Comparison of ENCODE assay signal across 25 cellular contexts in genomic region chr15:68158046-68158628, GRCh38. TPM values are rescaled to one million over a fixed set of nuclear protein-coding genes. Genes with fewer than 3 reads are reported as not detected.
DNase-seq lines count a peak whose midpoint lies in the region; ATAC-seq, FAIRE-seq and TF ChIP-seq lines count a peak whose summit lies in the region.
"Had no signal": no experiment of that assay in that cellular context is flagged by ENCODE, and none has a peak within 500 bp of the region (broad histone marks: within the 10 kb centered on the region; RNA-seq: fewer than 3 reads in every experiment).

No MANE protein-coding gene starts in this region.

- CTCF ChIA-PET in HepG2 (lab: Yijun Ruan, JAX; ENCODE audit: low intra/inter-chr PET ratio, low total read pairs) = no interaction called here
- CTCF ChIA-PET in activated naive CD4-positive, alpha-beta T cell treated with anti-CD3 and anti-CD28 coated beads, Interleukin-2, amount 10 ng/mL, durations not matched to agents 7 days and 5 days (lab: Charles Lee) = no interaction called here

- H3K4me1 ChIP-seq in HepG2 (ENCODE audit: insufficient read depth, low read length) (peaks cover 8% of the 10 kb centered on the region), right lobe of liver (peaks cover 0 to 5% (median 0%) of the 10 kb centered on the region in 4 donors), esophagus muscularis mucosa (peaks cover 17 to 55% (median 50%) of the 10 kb centered on the region in 4 donors), transverse colon (peaks cover 0 to 3% (median 0%) of the 10 kb centered on the region in 4 donors), neural progenitor cell (no peaks in the 10 kb centered on the region)

- in situ Hi-C loops in HepG2 (cut with HindIII; ENCODE audit: extremely low pct_ligation_motif_present, low pct_unique_long_range_greater_than_20kb) = loop anchor here (5.0 kb wide), 1 partner anchor 301 kb away; no protein-coding TSS in a partner anchor
- in situ Hi-C loops in transverse colon (cut with MboI; ENCODE audit: low pct_ligation_motif_present in 1 of 4, low pct_unique_long_range_greater_than_20kb in 1 of 4, low sequenced_read_pairs in 3 of 4) = loop anchor here in 3 of 4 donors (10.0 to 25.0 kb wide), 3 partner anchors 96 to 296 kb away; partner anchors contain the start of gene PIAS1 (in 1 of the 3)

- TF ChIP-seq POLR2A in HepG2 (IDR thresholded peaks at IDR 0.05; ENCODE audit: insufficient read depth in 1 of 2, low read depth in 2 of 2, low read length in 2 of 2) (no peak), right lobe of liver (IDR thresholded peaks at IDR 0.05) (no peak), esophagus muscularis mucosa (IDR thresholded peaks at IDR 0.05; ENCODE audit: low read depth) (no peak), transverse colon (IDR thresholded peaks at IDR 0.05) (no peak)

- DNase-seq in HepG2 (ENCODE audit: low spot score) (peak; percentile 17), right lobe of liver (no peak), esophagus muscularis mucosa (ENCODE audit: extremely low spot score) (no peak), myocyte (ENCODE audit: low read depth) (peak; percentile 10), transverse colon (no peak), neural progenitor cell (ENCODE audit: low spot score) (no peak)
- no peak for DNase-seq in activated naive CD4-positive, alpha-beta T cell treated with anti-CD3 and anti-CD28 coated beads, Interleukin-2, amount 50 U/mL, for 16 hours
- no peak for DNase-seq in activated naive CD4-positive, alpha-beta T cell treated with anti-CD3 and anti-CD28 coated beads, Interleukin-2, amount 10 ng/mL, durations not matched to agents 7 days and 5 days
- DNase-seq: activated CD8-positive, alpha-beta memory T cell treated with anti-CD3 and anti-CD28 coated beads, Interleukin-2, amount 10 ng/mL, durations not matched to agents 7 days and 5 days; activated naive CD4-positive, alpha-beta T cell; activated T-cell treated with anti-CD3 and anti-CD28 coated beads, Interleukin-2, amount 50 U/mL, for 48 hours; amniotic stem cell; CD4-positive, alpha-beta memory T cell; dorsolateral prefrontal cortex; NCI-H1092; NCI-H1694 treated with DMSO at 0.1 percent for 48 hours; NCI-H2171; NCI-H524; NK-92 treated with Interleukin-12 subunit alpha and Interleukin-12 subunit beta, amount 100 ng/mL, for 24 hours; Right ventricle myocardium superior; stimulated activated naive CD8-positive, alpha-beta T cell treated with anti-CD3 and anti-CD28 coated beads, Interleukin-15, Interleukin-2, amounts not matched to agents 100 U/mL and 50 U/mL, for 24 hours had no signal

- H3K79me2 ChIP-seq in HepG2 (ENCODE audit: insufficient read depth, low read length) (no peaks in the 10 kb centered on the region), neural progenitor cell (ENCODE audit: low read depth) (no peaks in the 10 kb centered on the region)

- peaks cover 5% of the 10 kb centered on the region for H3K9me3 Mint-ChIP-seq in neural progenitor cell
- no peaks in the 10 kb centered on the region for H3K9me3 Mint-ChIP-seq in activated naive CD4-positive, alpha-beta T cell treated with anti-CD3 and anti-CD28 coated beads, Interleukin-2, amount 10 ng/mL, durations not matched to agents 7 days and 5 days
- H3K9me3 Mint-ChIP-seq: CD4-positive, alpha-beta memory T cell; GM23338 had no signal

- 83% methylated on average over 3 of the region's 3 CpGs for WGBS in HepG2 (ENCODE audit: low lambda C conversion rate)
- WGBS in right lobe of liver (ENCODE audit: insufficient coverage, low coverage, low lambda C conversion rate, missing lambda C conversion rate) = 64% methylated on average over 3 of the region's 3 CpGs
- WGBS in esophagus muscularis mucosa = 42% methylated on average over 3 of the region's 3 CpGs
- 57 to 65% methylated on average over 3 of the region's 3 CpGs for whole genome bisulfite sequencing in transverse colon (ENCODE audit: low coverage in 1 of 2), 2 donors

- H3K36me3 ChIP-seq in HepG2 (replicated peaks in 1 of 2; ENCODE audit: control insufficient read depth in 1 of 2, insufficient read depth in 2 of 2, low read length in 2 of 2) (peaks cover 9 to 53% of the 10 kb centered on the region in 2 experiments), right lobe of liver (peaks cover 0 to 6% (median 0%) of the 10 kb centered on the region in 4 donors), esophagus muscularis mucosa (peaks cover 0 to 46% (median 22%) of the 10 kb centered on the region in 4 donors), transverse colon (peaks cover 0 to 27% (median 3%) of the 10 kb centered on the region in 4 donors), neural progenitor cell (peaks cover 22% of the 10 kb centered on the region)

- H3K4me2 ChIP-seq in HepG2 (ENCODE audit: low read depth, low read length) (no peak overlapping the region), neural progenitor cell (no peak overlapping the region)
- H3K4me2 ChIP-seq: GM23338 had no signal

- no TSS peak for BruUV-seq in HepG2 (replicated peaks; lab: Mats Ljungman, UMichigan)

- no peaks in the 10 kb centered on the region for H3K27me3 Mint-ChIP-seq in neural progenitor cell (ENCODE audit: insufficient read depth, low read depth)
- H3K27me3 Mint-ChIP-seq in activated naive CD4-positive, alpha-beta T cell treated with anti-CD3 and anti-CD28 coated beads, Interleukin-2, amount 10 ng/mL, durations not matched to agents 7 days and 5 days = no peaks in the 10 kb centered on the region
- H3K27me3 Mint-ChIP-seq: activated CD8-positive, alpha-beta memory T cell treated with anti-CD3 and anti-CD28 coated beads, Interleukin-2, amount 10 ng/mL, durations not matched to agents 7 days and 5 days; CD4-positive, alpha-beta memory T cell had no signal

- no peaks in the 10 kb centered on the region for H3K27me3 ChIP-seq in HepG2 (ENCODE audit: control insufficient read depth in 1 of 2, insufficient read depth in 2 of 2, low read length in 2 of 2)
- no peaks in the 10 kb centered on the region for H3K27me3 ChIP-seq in right lobe of liver
- no peaks in the 10 kb centered on the region for H3K27me3 ChIP-seq in esophagus muscularis mucosa
- no peaks in the 10 kb centered on the region for H3K27me3 ChIP-seq in transverse colon
- H3K27me3 ChIP-seq in neural progenitor cell = no peaks in the 10 kb centered on the region
- H3K27me3 ChIP-seq: dorsolateral prefrontal cortex, tibial nerve had no signal

- no peak for FAIRE-seq in HepG2 (lab: Jason Lieb, UNC)
- FAIRE-seq: A204.1 had no signal

- POLR2A ChIA-PET in HepG2 (lab: Yijun Ruan, JAX) = no interaction called here

- H3K9me3 ChIP-seq in HepG2 (ENCODE audit: low read length) (no peaks in the 10 kb centered on the region), right lobe of liver (no peaks in the 10 kb centered on the region), esophagus muscularis mucosa (no peaks in the 10 kb centered on the region), transverse colon (no peaks in the 10 kb centered on the region), neural progenitor cell (ENCODE audit: low read depth) (no peaks in the 10 kb centered on the region)
- H3K9me3 ChIP-seq: tibial nerve had no signal

- H3K4me3 ChIP-seq in HepG2 (replicated peaks in 1 of 3; ENCODE audit: insufficient read depth in 1 of 3, low read depth in 2 of 3, low read length in 3 of 3) = no peak overlapping the region
- no peak overlapping the region for H3K4me3 ChIP-seq in right lobe of liver
- H3K4me3 ChIP-seq in esophagus muscularis mucosa = no peak overlapping the region
- H3K4me3 ChIP-seq in transverse colon = no peak overlapping the region
- H3K4me3 ChIP-seq in neural progenitor cell = no peak overlapping the region
- H3K4me3 ChIP-seq: dorsolateral prefrontal cortex, GM23338, tibial nerve had no signal

- no peak overlapping the region for H3K27ac Mint-ChIP-seq in neural progenitor cell
- H3K27ac Mint-ChIP-seq in activated naive CD4-positive, alpha-beta T cell treated with anti-CD3 and anti-CD28 coated beads, Interleukin-2, amount 10 ng/mL, durations not matched to agents 7 days and 5 days = no peak overlapping the region
- H3K27ac Mint-ChIP-seq: activated CD8-positive, alpha-beta memory T cell treated with anti-CD3 and anti-CD28 coated beads, Interleukin-2, amount 10 ng/mL, durations not matched to agents 7 days and 5 days; CD4-positive, alpha-beta memory T cell; GM23338; WTC11 had no signal

- no peak overlapping the region for H3K4me3 Mint-ChIP-seq in neural progenitor cell
- H3K4me3 Mint-ChIP-seq in activated naive CD4-positive, alpha-beta T cell treated with anti-CD3 and anti-CD28 coated beads, Interleukin-2, amount 10 ng/mL, durations not matched to agents 7 days and 5 days = no peak overlapping the region
- H3K4me3 Mint-ChIP-seq: activated CD8-positive, alpha-beta memory T cell treated with anti-CD3 and anti-CD28 coated beads, Interleukin-2, amount 10 ng/mL, durations not matched to agents 7 days and 5 days; CD4-positive, alpha-beta memory T cell; GM23338; WTC11 had no signal

- peaks cover 31% of the 10 kb centered on the region for H3K36me3 Mint-ChIP-seq in neural progenitor cell
- H3K36me3 Mint-ChIP-seq in activated naive CD4-positive, alpha-beta T cell treated with anti-CD3 and anti-CD28 coated beads, Interleukin-2, amount 10 ng/mL, durations not matched to agents 7 days and 5 days = peaks cover 38% of the 10 kb centered on the region

- H3K9ac ChIP-seq in HepG2 (ENCODE audit: insufficient read depth, low read depth, low read length) (no peak overlapping the region), neural progenitor cell (no peak overlapping the region)

- intact Hi-C loops in HepG2 (cut with micrococcal nuclease; ENCODE audit: unreplicated experiment) (loop anchor here (10.0 kb wide), 1 partner anchor 103 kb away; the partner anchor contains the start of gene PIAS1), right lobe of liver (cut with DNase I) (loop anchor here in 1 of 2 donors (10.0 kb wide), 1 partner anchor 303 kb away; no protein-coding TSS in a partner anchor), esophagus muscularis mucosa (cut with DNase I) (loop anchor here (10.0 kb wide), 1 partner anchor 57 kb away; no protein-coding TSS in a partner anchor), transverse colon (cut with DNase I; ENCODE audit: low total_unique reads) (no loop called here)

- H3K27ac ChIP-seq in HepG2 (ENCODE audit: extremely low read length, insufficient read depth, low read length) (no peak overlapping the region), right lobe of liver (no peak overlapping the region), esophagus muscularis mucosa (replicated peaks in 1 of 4) (peak overlapping the region; percentile 67 to 80 (median 70)), transverse colon (peak overlapping the region in 3 of 4 donors; percentile 9 to 31 (median 19)), neural progenitor cell (no peak overlapping the region)

- ATAC-seq in HepG2 (no peak), right lobe of liver (no peak)
- ATAC-seq: activated CD8-positive, alpha-beta memory T cell treated with anti-CD3 and anti-CD28 coated beads, Interleukin-2, amount 10 ng/mL, durations not matched to agents 7 days and 5 days; GM23338; stimulated activated naive CD8-positive, alpha-beta T cell treated with anti-CD3 and anti-CD28 coated beads, Interleukin-15, Interleukin-2, amounts not matched to agents 100 U/mL and 50 U/mL, for 24 hours; WTC11 had no signal

- no peak for TF ChIP-seq RAD21 in HepG2 (CRISPR knock-in tag; IDR thresholded peaks at IDR 0.05)

- H3F3A ChIP-seq in neural progenitor cell (ENCODE audit: low read depth) = peaks cover 11% of the 10 kb centered on the region

- H4K20me1 ChIP-seq in HepG2 (ENCODE audit: insufficient read depth, low read length) = no peaks in the 10 kb centered on the region
- H4K20me1 ChIP-seq in neural progenitor cell (ENCODE audit: low read depth) = peaks cover 5% of the 10 kb centered on the region

- H3K4me1 Mint-ChIP-seq in neural progenitor cell = peaks cover 13% of the 10 kb centered on the region
- no peaks in the 10 kb centered on the region for H3K4me1 Mint-ChIP-seq in activated naive CD4-positive, alpha-beta T cell treated with anti-CD3 and anti-CD28 coated beads, Interleukin-2, amount 10 ng/mL, durations not matched to agents 7 days and 5 days
- H3K4me1 Mint-ChIP-seq: activated CD8-positive, alpha-beta memory T cell treated with anti-CD3 and anti-CD28 coated beads, Interleukin-2, amount 10 ng/mL, durations not matched to agents 7 days and 5 days; GM23338; WTC11 had no signal

- no peak for TF ChIP-seq CTCF in HepG2 (CRISPR knock-in tag; IDR thresholded peaks at IDR 0.05)
- no peak for TF ChIP-seq CTCF in right lobe of liver (IDR thresholded peaks at IDR 0.05)
- TF ChIP-seq CTCF in esophagus muscularis mucosa (IDR thresholded peaks at IDR 0.05) = no peak
- no peak for TF ChIP-seq CTCF in transverse colon (IDR thresholded peaks at IDR 0.05)
- TF ChIP-seq CTCF in neural progenitor cell (IDR thresholded peaks at IDR 0.05) = no peak

- H2AFZ ChIP-seq in HepG2 (ENCODE audit: low read length) (no peak overlapping the region), neural progenitor cell (replicated peaks) (no peak overlapping the region)
- H2AFZ ChIP-seq: GM23338 had no signal

- TF ChIP-seq EP300 in HepG2 (IDR thresholded peaks at IDR 0.05; ENCODE audit: low read depth in 2 of 2, low read length in 2 of 2) (no peak), HepG2 (CRISPR knock-in tag; IDR thresholded peaks at IDR 0.05; ENCODE audit: borderline replicate concordance) (no peak), esophagus muscularis mucosa (IDR thresholded peaks at IDR 0.05) (peak; percentile 15), transverse colon (IDR thresholded peaks at IDR 0.05; ENCODE audit: low read depth) (no peak)

RNA-seq across cellular contexts. Expression of gene CALML4, which starts 47.0 kb away (rescaled TPM):
- total RNA-seq in HepG2 (2016; rRNA removed; fragmentation: Illumina TruSeq; extraction: Trizol) (6.5 and 8.7 TPM in 2 replicates), right lobe of liver (1 to 10 TPM; 3.3 to 9.8 (median 6.1) TPM), esophagus muscularis mucosa (10 to 100 TPM; 14.2 to 45.8 (median 32.1) TPM), myocyte (0.26 and 2.5 TPM in 2 replicates), transverse colon (100 to 1,000 TPM in 1 of 4 donors, 10 to 100 TPM in 3; 56.3 to 153 (median 75.2) TPM), neural progenitor cell (ENCODE audit: low replicate concordance) (9.0 and 22.7 TPM in 2 replicates)
- total RNA-seq in HepG2 (2016; cell fraction: cytosol; rRNA removed; fragmentation: Illumina TruSeq; extraction: Trizol; ENCODE audit: low read depth) = 4.5 and 5.7 TPM in 2 replicates
- total RNA-seq in HepG2 (2016; cell fraction: insoluble cytoplasmic fraction; rRNA removed; fragmentation: Illumina TruSeq; extraction: Trizol) = 7.8 and 8.1 TPM in 2 replicates
- total RNA-seq in HepG2 (2016; cell fraction: membrane; rRNA removed; fragmentation: Illumina TruSeq; extraction: Trizol) = 6.1 and 7.2 TPM in 2 replicates
- total RNA-seq in HepG2 (2016; cell fraction: nucleus; rRNA removed; fragmentation: Illumina TruSeq; extraction: Trizol) = 5.2 and 8.4 TPM in 2 replicates
- 3.1 and 3.6 TPM in 2 replicates for polyA plus RNA-seq in HepG2 (2011; rRNA removed)
- polyA plus RNA-seq in HepG2 (2011; cell fraction: cytosol; rRNA removed) = 1.9 TPM in 2 replicates
- 5.0 and 6.7 TPM in 2 replicates for polyA plus RNA-seq in HepG2 (2011; cell fraction: nucleus; rRNA removed)
- polyA plus RNA-seq in HepG2 (2012) = 5.3 and 5.6 TPM in 2 replicates
- polyA plus RNA-seq in HepG2 (2016; cell fraction: cytosol; fragmentation: Illumina TruSeq; extraction: Trizol; ENCODE audit: low read depth) = 10.2 and 15.8 TPM in 2 replicates
- 13.4 and 15.5 TPM in 2 replicates for polyA plus RNA-seq in HepG2 (2016; cell fraction: insoluble cytoplasmic fraction; fragmentation: Illumina TruSeq; extraction: Trizol; ENCODE audit: low read depth)
- polyA plus RNA-seq in HepG2 (2016; cell fraction: membrane; fragmentation: Illumina TruSeq; extraction: Trizol; ENCODE audit: low read depth) = 10.9 and 14.1 TPM in 2 replicates
- 27.8 and 31.7 TPM in 2 replicates for polyA plus RNA-seq in HepG2 (2016; cell fraction: nucleus; fragmentation: Illumina TruSeq; extraction: Trizol; ENCODE audit: insufficient read depth, low read depth)
- 1.6 and 5.3 TPM in 2 replicates for polyA minus RNA-seq in HepG2 (2011; rRNA and poly(A)+ RNA removed; ENCODE audit: low replicate concordance)
- 0.20 and 0.62 TPM in 2 replicates for polyA minus RNA-seq in HepG2 (2011; cell fraction: cytosol; rRNA and poly(A)+ RNA removed)
- 4.9 and 5.2 TPM in 2 replicates for polyA minus RNA-seq in HepG2 (2011; cell fraction: nucleus; rRNA and poly(A)+ RNA removed)
- polyA plus RNA-seq in myocyte (2012) = 2.2 TPM

Comparison
In these comparisons a context has a peak if more than half of its experiments do, and no peak if none do; other contexts are left out.
1. DNase-seq: peak in HepG2 (single experiment) and myocyte (single experiment); none in right lobe of liver (0 of 3), esophagus muscularis mucosa (single experiment), transverse colon (single experiment), activated naive CD4-positive, alpha-beta T cell treated with anti-CD3 and anti-CD28 coated beads, Interleukin-2, amount 50 U/mL, for 16 hours (single experiment), neural progenitor cell (single experiment) and activated naive CD4-positive, alpha-beta T cell treated with anti-CD3 and anti-CD28 coated beads, Interleukin-2, amount 10 ng/mL, durations not matched to agents 7 days and 5 days (single experiment).
2. H3K27ac ChIP-seq: peak in esophagus muscularis mucosa (4 of 4) and transverse colon (3 of 4); none in HepG2 (single experiment), right lobe of liver (0 of 3) and neural progenitor cell (single experiment).